ENCODE assay signal across 16 cellular contexts in genomic region chr9:128169492-128169891, GRCh38. TPM values are rescaled to one million over a fixed set of nuclear protein-coding genes. Genes with fewer than 3 reads are reported as not detected.
A peak's percentile ranks its signal among the peaks of the same experiment; 100 is the strongest.
DNase-seq lines count a peak whose midpoint lies in the region; ATAC-seq and TF ChIP-seq lines count a peak whose summit lies in the region.
"Had no signal": no experiment of that assay in that cellular context is flagged by ENCODE, and none has a peak within 500 bp of the region (broad histone marks: within the 10 kb centered on the region; RNA-seq: fewer than 3 reads in every experiment).

No MANE protein-coding gene starts in this region.

- intact Hi-C loops in Right ventricle myocardium inferior (cut with DNase I), result no loop called here
- intact Hi-C loops in left ventricle myocardium inferior (cut with micrococcal nuclease), result no loop called here

- H3K36me3 ChIP-seq in left ventricle myocardium inferior, result peaks cover 77% of the 10 kb centered on the region

- no peak for TF ChIP-seq CTCF in left ventricle myocardium inferior (IDR thresholded peaks at IDR 0.05; ENCODE audit: borderline replicate concordance)
- no peak for TF ChIP-seq CTCF in nephron progenitor cell (IDR thresholded peaks at IDR 0.05)

- no peaks in the 10 kb centered on the region for H3K27me3 ChIP-seq in left ventricle myocardium inferior (ENCODE audit: low read depth)
- H3K27me3 ChIP-seq: BE2C had no signal

- no peak overlapping the region for H3K27ac ChIP-seq in left ventricle myocardium inferior (replicated peaks)
- H3K27ac ChIP-seq: KMS-11 had no signal

- peak overlapping the region; percentile 16 for H3K27ac Mint-ChIP-seq in activated T-helper 17 cell treated with anti-CD3 and anti-CD28 coated beads, Interleukin-2, amount 50 U/mL, for 72 hours
- H3K27ac Mint-ChIP-seq in nephron progenitor cell, result peak overlapping the region; percentile 82

- no peak overlapping the region for H3K4me3 Mint-ChIP-seq in activated T-helper 17 cell treated with anti-CD3 and anti-CD28 coated beads, Interleukin-2, amount 50 U/mL, for 72 hours
- H3K4me3 Mint-ChIP-seq in nephron progenitor cell, result no peak overlapping the region
- H3K4me3 Mint-ChIP-seq: CD4-positive, alpha-beta memory T cell had no signal

- no peaks in the 10 kb centered on the region for H3K9me3 ChIP-seq in left ventricle myocardium inferior (replicated peaks)
- H3K9me3 ChIP-seq: BE2C had no signal

- no peak for ATAC-seq in Right ventricle myocardium inferior
- no peak for ATAC-seq in activated T-helper 17 cell treated with anti-CD3 and anti-CD28 coated beads, Interleukin-2, amount 50 U/mL, for 72 hours (replicated peaks)

- H3K27me3 Mint-ChIP-seq in activated T-helper 17 cell treated with anti-CD3 and anti-CD28 coated beads, Interleukin-2, amount 50 U/mL, for 72 hours, result no peaks in the 10 kb centered on the region
- H3K27me3 Mint-ChIP-seq in nephron progenitor cell (ENCODE audit: low read depth, poor library complexity), result no peaks in the 10 kb centered on the region
- H3K27me3 Mint-ChIP-seq: CD4-positive, alpha-beta memory T cell had no signal

- H3K4me1 Mint-ChIP-seq in activated T-helper 17 cell treated with anti-CD3 and anti-CD28 coated beads, Interleukin-2, amount 50 U/mL, for 72 hours, result no peaks in the 10 kb centered on the region
- H3K4me1 Mint-ChIP-seq in nephron progenitor cell, result peaks cover 22% of the 10 kb centered on the region

- H3K36me3 Mint-ChIP-seq in activated T-helper 17 cell treated with anti-CD3 and anti-CD28 coated beads, Interleukin-2, amount 50 U/mL, for 72 hours (ENCODE audit: low read depth), result peaks cover 68% of the 10 kb centered on the region
- H3K36me3 Mint-ChIP-seq in nephron progenitor cell (ENCODE audit: low read depth), result peaks cover 60% of the 10 kb centered on the region

- DNase-seq in Right ventricle myocardium inferior (ENCODE audit: missing footprints), result peak; percentile 18
- DNase-seq in left ventricle myocardium inferior, result no peak
- no peak for DNase-seq in nephron progenitor cell
- DNase-seq in NCI-H1436 treated with DMSO at 0.1 percent for 48 hours (lab: John Stamatoyannopoulos, UW), result no peak
- no peak for DNase-seq in iPS-NIHi11 (ENCODE audit: low spot score)
- no peak for DNase-seq in stimulated activated CD4-positive, alpha-beta T cell treated with anti-CD3 and anti-CD28 coated beads, Interleukin-4, amount 100 ng/mL, for 24 hours
- DNase-seq: ACHN; BE2C; CD4-positive, alpha-beta memory T cell; MM.1S; NCI-H2081; NCI-H226; NCI-H69 had no signal

- no peak overlapping the region for H3K4me3 ChIP-seq in left ventricle myocardium inferior

- H3K4me1 ChIP-seq in left ventricle myocardium inferior, result no peaks in the 10 kb centered on the region
- H3K4me1 ChIP-seq: BE2C had no signal

- no peaks in the 10 kb centered on the region for H3K9me3 Mint-ChIP-seq in activated T-helper 17 cell treated with anti-CD3 and anti-CD28 coated beads, Interleukin-2, amount 50 U/mL, for 72 hours
- no peaks in the 10 kb centered on the region for H3K9me3 Mint-ChIP-seq in nephron progenitor cell
- H3K9me3 Mint-ChIP-seq: CD4-positive, alpha-beta memory T cell had no signal

RNA-seq across cellular contexts. Expression of gene BBLN, which starts 9.4 kb away (rescaled TPM):
- total RNA-seq in Right ventricle myocardium inferior (36.1 TPM), left ventricle myocardium inferior (52.5 TPM)
- total RNA-seq in activated T-helper 17 cell treated with anti-CD3 and anti-CD28 coated beads, Interleukin-2, amount 50 U/mL, for 72 hours, result 10 to 100 TPM; 65.7 to 71.9 TPM

RNA-seq across cellular contexts. Expression of gene LCN2, which starts 20.2 kb away (rescaled TPM):
- not detected for total RNA-seq in Right ventricle myocardium inferior
- total RNA-seq in left ventricle myocardium inferior, result not detected
- not detected for total RNA-seq in activated T-helper 17 cell treated with anti-CD3 and anti-CD28 coated beads, Interleukin-2, amount 50 U/mL, for 72 hours
- total RNA-seq: CD4-positive, alpha-beta memory T cell; Daoy had no signal

RNA-seq across cellular contexts. Expression of gene CIZ1, which starts 21.9 kb away (rescaled TPM):
- total RNA-seq in Right ventricle myocardium inferior (69.3 TPM), left ventricle myocardium inferior (74.9 TPM)
- total RNA-seq in activated T-helper 17 cell treated with anti-CD3 and anti-CD28 coated beads, Interleukin-2, amount 50 U/mL, for 72 hours, result 100 to 1,000 TPM; 113 to 123 TPM

RNA-seq across cellular contexts. Expression of gene DNM1, which starts 33.7 kb away (rescaled TPM):
- total RNA-seq in Right ventricle myocardium inferior, result 6.1 TPM
- total RNA-seq in left ventricle myocardium inferior, result 4.9 TPM
- 1 to 10 TPM in 1 of 2 donors, under 1 TPM in 1; 0.84 to 9.2 TPM for total RNA-seq in activated T-helper 17 cell treated with anti-CD3 and anti-CD28 coated beads, Interleukin-2, amount 50 U/mL, for 72 hours

RNA-seq across cellular contexts. Expression of gene PTGES2, which starts 42.0 kb away (rescaled TPM):
- total RNA-seq in Right ventricle myocardium inferior, result 158 TPM
- 141 TPM for total RNA-seq in left ventricle myocardium inferior
- 10 to 100 TPM; 15.3 to 32.3 TPM for total RNA-seq in activated T-helper 17 cell treated with anti-CD3 and anti-CD28 coated beads, Interleukin-2, amount 50 U/mL, for 72 hours
